17 cellular contexts compared by ENCODE assay signal in genomic region chr20:59305898-59306640, GRCh38. TPM values are rescaled to one million over a fixed set of nuclear protein-coding genes. Genes with fewer than 3 reads are reported as not detected.
DNase-seq lines count a peak whose midpoint lies in the region; ATAC-seq and TF ChIP-seq lines count a peak whose summit lies in the region.
"Had no signal": no experiment of that assay in that cellular context is flagged by ENCODE, and none has a peak within 500 bp of the region (broad histone marks: within the 10 kb centered on the region; RNA-seq: fewer than 3 reads in every experiment).

No MANE protein-coding gene starts in this region.

- H3K27me3 ChIP-seq in SJCRH30, result no peaks in the 10 kb centered on the region
- no peaks in the 10 kb centered on the region for H3K27me3 ChIP-seq in thyroid gland
- H3K27me3 ChIP-seq: BLaER1 had no signal

- 87 to 92% methylated on average over 7 of the region's 7 CpGs for WGBS in thyroid gland, 2 donors

- TF ChIP-seq CTCF in thyroid gland (IDR thresholded peaks at IDR 0.05), result no peak

- no peak for TF ChIP-seq POLR2A in thyroid gland (IDR thresholded peaks at IDR 0.05)

- DNase-seq in NCI-H82 (lab: John Stamatoyannopoulos, UW) (peak; percentile 72), NCI-H82 treated with DMSO at 0.1 percent for 48 hours (lab: John Stamatoyannopoulos, UW; ENCODE audit: unreplicated experiment) (no peak), NCI-H446 treated with DMSO at 0.1 percent for 48 hours (lab: John Stamatoyannopoulos, UW) (peak; percentile 50), SJCRH30 (peak; percentile 53 to 71), thyroid gland (peak; percentile 32 to 45), NOMO-1 treated with dmso at 0.1 percent for 144 hours (lab: John Stamatoyannopoulos, UW; ENCODE audit: unreplicated experiment) (no peak), activated gamma-delta T cell treated with Interleukin-2 at 50 U/mL for 16 hours (no peak)
- DNase-seq: AML-193; Calu3; CD8-positive, alpha-beta T cell; GM23248; HCEC 1CT had no signal

- H3K4me3 ChIP-seq in SJCRH30, result no peak overlapping the region
- no peak overlapping the region for H3K4me3 ChIP-seq in thyroid gland (replicated peaks in 1 of 3)
- H3K4me3 ChIP-seq: A549, BLaER1, GM23248 had no signal

- ATAC-seq in GM18520 (IDR thresholded peaks at IDR 0.05; ENCODE audit: unreplicated experiment), result no peak
- ATAC-seq: A549; CD8-positive, alpha-beta T cell had no signal

- intact Hi-C loops in thyroid gland (cut with DNase I), result no loop called here

- no peaks in the 10 kb centered on the region for H3K9me3 ChIP-seq in SJCRH30 (replicated peaks)
- H3K9me3 ChIP-seq in thyroid gland, result no peaks in the 10 kb centered on the region
- H3K9me3 ChIP-seq: A549, BLaER1 had no signal

- H3K36me3 ChIP-seq in SJCRH30, result peaks cover 20% of the 10 kb centered on the region; the same call in 1 of the 2 replicates
- no peaks in the 10 kb centered on the region for H3K36me3 ChIP-seq in thyroid gland
- H3K36me3 ChIP-seq: BLaER1 had no signal

- H3K27ac ChIP-seq in SJCRH30 (no peak overlapping the region), thyroid gland (peak overlapping the region in 1 of 3 donors; percentile 9)
- H3K27ac ChIP-seq: 22Rv1, A549, BLaER1, GM23248 had no signal

- H3K4me1 ChIP-seq in SJCRH30 (peaks cover 25% of the 10 kb centered on the region; the same call in 1 of the 2 replicates), thyroid gland (peaks cover 0 to 3% of the 10 kb centered on the region in 2 donors)
- H3K4me1 ChIP-seq: BLaER1 had no signal

RNA-seq across cellular contexts. Expression of gene EDN3, which starts 5.7 kb away (rescaled TPM):
- 92.5 and 97.6 TPM in 2 replicates for total RNA-seq in SJCRH30 (2014; rRNA removed; shearing (Covaris generic))
- 10 to 100 TPM; 10.5 to 89.5 (median 53.6) TPM for total RNA-seq in thyroid gland
- total RNA-seq: Calu3, GM23248, HT-29 had no signal

Comparison
In these comparisons a context has a peak if more than half of its experiments do, and no peak if none do; other contexts are left out.
1. DNase-seq: peak in NCI-H82 (single experiment), NCI-H446 treated with DMSO at 0.1 percent for 48 hours (single experiment), SJCRH30 (2 of 2) and thyroid gland (2 of 2); none in NCI-H82 treated with DMSO at 0.1 percent for 48 hours (single experiment), NOMO-1 treated with dmso at 0.1 percent for 144 hours (single experiment) and activated gamma-delta T cell treated with Interleukin-2 at 50 U/mL for 16 hours (single experiment).